In the genomic region with DNA sequence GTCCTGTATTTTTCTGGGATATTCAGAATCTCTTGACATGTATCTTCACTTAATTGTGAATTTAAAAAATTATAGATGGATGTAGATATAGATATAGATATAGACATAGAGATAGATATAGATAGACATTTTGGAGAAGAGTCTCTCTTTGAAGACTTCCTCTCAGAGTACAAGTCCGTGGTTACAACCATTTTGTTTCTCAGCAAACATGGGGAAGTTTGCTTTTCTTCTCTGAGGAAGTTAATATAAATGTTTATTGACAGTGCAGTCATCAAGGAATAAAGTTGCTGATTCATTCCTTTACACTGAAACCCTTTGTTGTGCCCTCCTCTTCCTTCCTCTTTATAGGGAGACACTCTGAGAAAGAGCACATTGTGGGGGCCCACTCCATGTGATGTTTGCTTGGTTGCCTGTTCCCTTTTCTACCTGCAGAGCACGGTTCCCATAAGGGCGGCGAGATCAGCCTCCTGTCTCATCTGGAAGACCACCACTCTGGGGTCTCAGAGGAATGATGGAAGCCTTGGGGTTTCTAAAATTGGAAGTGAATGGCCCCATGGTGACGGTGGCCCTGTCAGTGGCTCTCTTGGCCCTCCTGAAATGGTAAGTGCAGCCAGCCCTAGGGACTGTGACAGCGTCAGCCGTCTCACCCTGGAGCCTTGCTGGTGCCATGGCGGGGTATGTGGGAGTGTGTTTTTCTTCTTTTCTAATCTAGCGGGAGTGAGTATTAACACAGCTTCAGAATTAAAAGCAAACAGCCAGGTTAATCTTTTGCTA, we compare ENCODE assay signal across 8 cellular contexts. TPM values are rescaled to one million over a fixed set of nuclear protein-coding genes. Genes with fewer than 3 reads are reported as not detected.
DNase-seq lines count a peak whose midpoint lies in the region; ATAC-seq and TF ChIP-seq lines count a peak whose summit lies in the region.

Gene TBXAS1 (plus strand): TSS at position 385 of the 774 bp plus-strand sequence. CDS start 127 bp downstream, at position 512.

- H3K27ac ChIP-seq in C4-2B: peak within 1 kb of the TSS; percentile 33
- H3K27ac ChIP-seq in duodenal mucosa (ENCODE audit: low read depth, low read length): peak within 1 kb of the TSS; percentile 16

- H3K9ac ChIP-seq in duodenal mucosa (ENCODE audit: low read depth in 1 of 2, low read length in 2 of 2): peak within 1 kb of the TSS; percentile 13 to 19

- TF ChIP-seq CTCF in C4-2B (conservative IDR thresholded peaks at IDR 0.05): no peak

- H3K4me3 Mint-ChIP-seq in natural killer cell treated with Interleukin-12 subunit alpha and Interleukin-12 subunit beta and Interleukin-15 and Interleukin-18, amount 100 ng/mL, for 72 hours: peak within 1 kb of the TSS; percentile 92

- H3K27me3 ChIP-seq in duodenal mucosa (ENCODE audit: control insufficient read depth in 1 of 2, insufficient read depth in 2 of 2, low read length in 2 of 2): peaks cover 0 to 3% of the 10 kb centered on the region in 2 donors

- H3K4me1 Mint-ChIP-seq in natural killer cell treated with Interleukin-12 subunit alpha and Interleukin-12 subunit beta and Interleukin-15 and Interleukin-18, amount 100 ng/mL, for 72 hours (ENCODE audit: low read depth in 2 of 2): peaks cover 69 to 72% of the 10 kb centered on the region in 2 donors

- peaks cover 7% of the 10 kb centered on the region for H3K9me3 Mint-ChIP-seq in natural killer cell treated with Interleukin-12 subunit alpha and Interleukin-12 subunit beta and Interleukin-15 and Interleukin-18, amount 100 ng/mL, for 72 hours

- H3K36me3 Mint-ChIP-seq in natural killer cell treated with Interleukin-12 subunit alpha and Interleukin-12 subunit beta and Interleukin-15 and Interleukin-18, amount 100 ng/mL, for 72 hours: peaks cover 41% of the 10 kb centered on the region

- peak within 1 kb of the TSS; percentile 43 to 53 for H3K4me3 ChIP-seq in duodenal mucosa (ENCODE audit: low read depth in 1 of 2, low read length in 2 of 2)

- peak; percentile 45 for ATAC-seq in GM21526 (IDR thresholded peaks at IDR 0.05; ENCODE audit: low FRiP score, unreplicated experiment)
- ATAC-seq in natural killer cell treated with Interleukin-12 subunit alpha and Interleukin-12 subunit beta and Interleukin-15 and Interleukin-18, amount 100 ng/mL, for 72 hours: peak; percentile 61 to 65

- H3K27me3 Mint-ChIP-seq in natural killer cell treated with Interleukin-12 subunit alpha and Interleukin-12 subunit beta and Interleukin-15 and Interleukin-18, amount 100 ng/mL, for 72 hours: no peaks in the 10 kb centered on the region

- no peaks in the 10 kb centered on the region for H3K36me3 ChIP-seq in duodenal mucosa (ENCODE audit: control insufficient read depth in 1 of 2, insufficient read depth in 2 of 2, low read length in 2 of 2)

- peak within 1 kb of the TSS; percentile 99 to 100 for H3K27ac Mint-ChIP-seq in natural killer cell treated with Interleukin-12 subunit alpha and Interleukin-12 subunit beta and Interleukin-15 and Interleukin-18, amount 100 ng/mL, for 72 hours

- H3K4me1 ChIP-seq in duodenal mucosa (ENCODE audit: control insufficient read depth in 1 of 2, insufficient read depth in 2 of 2, low read length in 2 of 2): peaks cover 18 to 22% of the 10 kb centered on the region in 2 donors

- peak; percentile 76 for DNase-seq in OCI-M1 (lab: John Stamatoyannopoulos, UW)
- peak; percentile 70 for DNase-seq in natural killer cell treated with Interleukin-12 subunit alpha and Interleukin-12 subunit beta and Interleukin-15 and Interleukin-18, amount 100 ng/mL, for 72 hours (ENCODE audit: low spot score)
- no peak for DNase-seq in OCI-M2 (lab: John Stamatoyannopoulos, UW; ENCODE audit: unreplicated experiment)
- DNase-seq in islet precursor cell: no peak
- no peak for DNase-seq in amniotic stem cell (lab: John Stamatoyannopoulos, UW)

- H3K9me3 ChIP-seq in duodenal mucosa (ENCODE audit: control insufficient read depth in 1 of 2, low read length in 2 of 2): no peaks in the 10 kb centered on the region

RNA-seq across cellular contexts. Expression of gene TBXAS1, which starts in this region (rescaled TPM):
- 100 to 1,000 TPM; 104 to 130 TPM for total RNA-seq in natural killer cell treated with Interleukin-12 subunit alpha and Interleukin-12 subunit beta and Interleukin-15 and Interleukin-18, amount 100 ng/mL, for 72 hours

Comparison
In these comparisons a context has a peak if more than half of its experiments do, and no peak if none do; other contexts are left out.
1. DNase-seq: peak in OCI-M1 (single experiment) and natural killer cell treated with Interleukin-12 subunit alpha and Interleukin-12 subunit beta and Interleukin-15 and Interleukin-18, amount 100 ng/mL, for 72 hours (single experiment); none in OCI-M2 (single experiment), islet precursor cell (single experiment) and amniotic stem cell (single experiment).